7 cellular contexts compared by ENCODE assay signal in the genomic region with DNA sequence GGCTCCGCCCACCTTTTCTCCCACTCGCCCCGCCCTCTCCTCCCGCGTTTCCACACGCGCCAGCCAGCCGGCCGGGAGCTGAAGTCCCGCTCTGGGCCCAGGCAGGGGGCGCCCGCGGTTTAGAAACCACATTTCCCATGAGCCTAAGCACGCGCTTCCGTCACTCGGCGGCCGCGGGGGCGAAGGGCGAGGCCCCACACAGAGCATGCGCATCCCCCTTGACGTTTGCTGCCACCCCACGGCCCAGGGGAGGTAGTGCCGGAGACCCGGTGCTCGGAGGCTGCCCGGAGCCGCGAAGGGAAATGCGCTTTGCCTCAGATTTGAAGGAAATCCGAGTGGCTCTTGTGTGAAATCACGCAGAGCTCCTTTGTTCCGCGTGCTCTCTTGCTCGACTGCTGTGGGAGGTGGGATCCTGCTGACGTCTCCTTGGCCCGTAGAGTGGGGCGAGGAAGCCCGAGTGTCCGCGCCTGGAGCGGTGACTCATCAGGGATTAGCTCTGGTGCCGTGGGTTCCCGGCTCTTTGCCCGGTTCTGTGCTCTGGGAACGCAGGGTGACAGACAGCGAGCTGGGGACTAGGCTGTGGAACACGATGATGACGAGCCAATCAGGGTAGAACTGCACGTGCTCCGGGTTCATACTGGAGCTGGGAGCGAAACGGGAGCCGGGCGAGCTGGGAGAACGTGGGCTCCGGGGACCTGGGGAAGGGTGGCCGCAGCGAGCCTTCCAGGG.
DNase-seq lines count a peak whose midpoint lies in the region; ATAC-seq and TF ChIP-seq lines count a peak whose summit lies in the region.

No MANE protein-coding gene starts in this region.

- DNase-seq in NCI-H1930 (lab: John Stamatoyannopoulos, UW) (peak; percentile 99), T-helper 9 cell (peak; percentile 96), astrocyte of the hippocampus (ENCODE audit: low read depth, low spot score) (peak; percentile 100), hippocampal formation (lab: John Stamatoyannopoulos, UW) (peak; percentile 98), retinal pigment epithelial cell (ENCODE audit: low read depth) (peak; percentile 93)

- peak; percentile 74 for TF ChIP-seq CTCF in retinal pigment epithelial cell (conservative IDR thresholded peaks at IDR 0.05; ENCODE audit: low read depth, low read length)

- peak overlapping the region; percentile 88 for H3K4me3 ChIP-seq in retinal pigment epithelial cell (ENCODE audit: low read length)

- TF ChIP-seq POLR2A in GM18505 (IDR thresholded peaks at IDR 0.05; ENCODE audit: borderline replicate concordance, extremely low read depth, insufficient read depth, insufficient read length) = peak; percentile 82

- ATAC-seq in GM18505 (IDR thresholded peaks at IDR 0.05; ENCODE audit: unreplicated experiment) (peak; percentile 80), HG02973 (IDR thresholded peaks at IDR 0.05; ENCODE audit: unreplicated experiment) (peak; percentile 66)

Comparison
In these comparisons a context has a peak if more than half of its experiments do, and no peak if none do; other contexts are left out.
1. Peak in every context shown above with its lines: DNase-seq, ATAC-seq and H3K4me3 ChIP-seq.